1 cellular context compared by ENCODE assay signal in the genomic region with DNA sequence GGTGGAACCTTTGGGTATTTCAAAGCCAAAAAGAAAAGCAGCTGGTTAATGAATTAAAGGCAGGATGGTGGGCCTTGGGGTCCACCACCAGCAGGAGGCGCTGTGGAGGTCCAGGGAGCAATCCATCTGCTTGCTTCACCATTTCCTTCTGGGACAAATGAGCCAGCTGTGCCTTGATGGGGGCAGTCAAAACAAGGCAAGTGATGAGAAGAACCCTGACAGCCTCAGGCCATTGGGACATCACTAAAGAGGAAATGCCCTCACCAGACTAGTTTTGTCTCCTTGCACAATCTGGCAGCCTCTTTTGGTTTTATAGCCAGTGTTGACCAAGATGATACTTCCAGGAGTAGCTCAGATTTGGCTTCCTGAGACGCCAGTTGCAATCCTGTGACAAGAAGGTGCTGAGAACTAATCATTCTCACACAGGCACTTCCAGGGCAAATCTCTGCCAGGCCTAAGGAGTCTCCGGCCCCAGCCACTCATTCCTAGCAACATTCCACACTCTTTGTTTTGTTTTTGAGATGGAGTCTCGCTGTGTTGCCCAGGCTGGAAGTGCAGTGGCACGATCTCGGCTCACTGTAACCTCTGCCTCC.
TF ChIP-seq lines count a peak whose summit lies in the region.

No MANE protein-coding gene starts in this region.

TF ChIP-seq in K562, 482 proteins besides CTCF, POLR2A, EP300 and RAD21 (continued from another document and continues in another):
- TF ChIP-seq, protein P1, sequence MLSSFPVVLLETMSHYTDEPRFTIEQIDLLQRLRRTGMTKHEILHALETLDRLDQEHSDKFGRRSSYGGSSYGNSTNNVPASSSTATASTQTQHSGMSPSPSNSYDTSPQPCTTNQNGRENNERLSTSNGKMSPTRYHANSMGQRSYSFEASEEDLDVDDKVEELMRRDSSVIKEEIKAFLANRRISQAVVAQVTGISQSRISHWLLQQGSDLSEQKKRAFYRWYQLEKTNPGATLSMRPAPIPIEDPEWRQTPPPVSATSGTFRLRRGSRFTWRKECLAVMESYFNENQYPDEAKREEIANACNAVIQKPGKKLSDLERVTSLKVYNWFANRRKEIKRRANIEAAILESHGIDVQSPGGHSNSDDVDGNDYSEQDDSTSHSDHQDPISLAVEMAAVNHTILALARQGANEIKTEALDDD (IDR thresholded peaks at IDR 0.05) = peak; percentile 74; the same call in 1 of the 2 replicates
- TF ChIP-seq HSF4 (CRISPR knock-in tag; IDR thresholded peaks at IDR 0.05; ENCODE audit: borderline replicate concordance) = no peak
- TF ChIP-seq MECOM (CRISPR knock-in tag; IDR thresholded peaks at IDR 0.05) = no peak
- TF ChIP-seq YY1 (IDR thresholded peaks at IDR 0.05; ENCODE audit: borderline replicate concordance in 1 of 3, control insufficient read depth in 1 of 3, extremely low read depth in 1 of 3, insufficient read depth in 3 of 3, insufficient read length in 1 of 3, insufficient replicate concordance in 2 of 3, low read depth in 1 of 3, low read length in 2 of 3) = peak in 2 of 3 experiments; percentile 20 to 47
- TF ChIP-seq, protein P2, sequence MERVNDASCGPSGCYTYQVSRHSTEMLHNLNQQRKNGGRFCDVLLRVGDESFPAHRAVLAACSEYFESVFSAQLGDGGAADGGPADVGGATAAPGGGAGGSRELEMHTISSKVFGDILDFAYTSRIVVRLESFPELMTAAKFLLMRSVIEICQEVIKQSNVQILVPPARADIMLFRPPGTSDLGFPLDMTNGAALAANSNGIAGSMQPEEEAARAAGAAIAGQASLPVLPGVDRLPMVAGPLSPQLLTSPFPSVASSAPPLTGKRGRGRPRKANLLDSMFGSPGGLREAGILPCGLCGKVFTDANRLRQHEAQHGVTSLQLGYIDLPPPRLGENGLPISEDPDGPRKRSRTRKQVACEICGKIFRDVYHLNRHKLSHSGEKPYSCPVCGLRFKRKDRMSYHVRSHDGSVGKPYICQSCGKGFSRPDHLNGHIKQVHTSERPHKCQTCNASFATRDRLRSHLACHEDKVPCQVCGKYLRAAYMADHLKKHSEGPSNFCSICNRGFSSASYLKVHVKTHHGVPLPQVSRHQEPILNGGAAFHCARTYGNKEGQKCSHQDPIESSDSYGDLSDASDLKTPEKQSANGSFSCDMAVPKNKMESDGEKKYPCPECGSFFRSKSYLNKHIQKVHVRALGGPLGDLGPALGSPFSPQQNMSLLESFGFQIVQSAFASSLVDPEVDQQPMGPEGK (CRISPR knock-in tag; IDR thresholded peaks at IDR 0.05; ENCODE audit: borderline replicate concordance) = no peak
- peak in 1 of 2 experiments; percentile 33; a peak in 1 of 4 replicates for TF ChIP-seq RCOR1 (IDR thresholded peaks at IDR 0.05; ENCODE audit: borderline replicate concordance in 1 of 2, low read depth in 2 of 2, low read length in 2 of 2)
- TF ChIP-seq MYNN (IDR thresholded peaks at IDR 0.05) = no peak
- no peak for TF ChIP-seq MYNN (CRISPR knock-in tag; IDR thresholded peaks at IDR 0.05)
- no peak for TF ChIP-seq ZNF77 (CRISPR knock-in tag; IDR thresholded peaks at IDR 0.05)
- TF ChIP-seq CREBBP (IDR thresholded peaks at IDR 0.05; ENCODE audit: low read depth, low read length) = no peak
- no peak for TF ChIP-seq FIP1L1 (IDR thresholded peaks at IDR 0.05; ENCODE audit: low read depth, low read length, poor library complexity, severe bottlenecking)
- no peak for TF ChIP-seq SETDB1 (IDR thresholded peaks at IDR 0.05; ENCODE audit: low read length)
- TF ChIP-seq, protein P3, sequence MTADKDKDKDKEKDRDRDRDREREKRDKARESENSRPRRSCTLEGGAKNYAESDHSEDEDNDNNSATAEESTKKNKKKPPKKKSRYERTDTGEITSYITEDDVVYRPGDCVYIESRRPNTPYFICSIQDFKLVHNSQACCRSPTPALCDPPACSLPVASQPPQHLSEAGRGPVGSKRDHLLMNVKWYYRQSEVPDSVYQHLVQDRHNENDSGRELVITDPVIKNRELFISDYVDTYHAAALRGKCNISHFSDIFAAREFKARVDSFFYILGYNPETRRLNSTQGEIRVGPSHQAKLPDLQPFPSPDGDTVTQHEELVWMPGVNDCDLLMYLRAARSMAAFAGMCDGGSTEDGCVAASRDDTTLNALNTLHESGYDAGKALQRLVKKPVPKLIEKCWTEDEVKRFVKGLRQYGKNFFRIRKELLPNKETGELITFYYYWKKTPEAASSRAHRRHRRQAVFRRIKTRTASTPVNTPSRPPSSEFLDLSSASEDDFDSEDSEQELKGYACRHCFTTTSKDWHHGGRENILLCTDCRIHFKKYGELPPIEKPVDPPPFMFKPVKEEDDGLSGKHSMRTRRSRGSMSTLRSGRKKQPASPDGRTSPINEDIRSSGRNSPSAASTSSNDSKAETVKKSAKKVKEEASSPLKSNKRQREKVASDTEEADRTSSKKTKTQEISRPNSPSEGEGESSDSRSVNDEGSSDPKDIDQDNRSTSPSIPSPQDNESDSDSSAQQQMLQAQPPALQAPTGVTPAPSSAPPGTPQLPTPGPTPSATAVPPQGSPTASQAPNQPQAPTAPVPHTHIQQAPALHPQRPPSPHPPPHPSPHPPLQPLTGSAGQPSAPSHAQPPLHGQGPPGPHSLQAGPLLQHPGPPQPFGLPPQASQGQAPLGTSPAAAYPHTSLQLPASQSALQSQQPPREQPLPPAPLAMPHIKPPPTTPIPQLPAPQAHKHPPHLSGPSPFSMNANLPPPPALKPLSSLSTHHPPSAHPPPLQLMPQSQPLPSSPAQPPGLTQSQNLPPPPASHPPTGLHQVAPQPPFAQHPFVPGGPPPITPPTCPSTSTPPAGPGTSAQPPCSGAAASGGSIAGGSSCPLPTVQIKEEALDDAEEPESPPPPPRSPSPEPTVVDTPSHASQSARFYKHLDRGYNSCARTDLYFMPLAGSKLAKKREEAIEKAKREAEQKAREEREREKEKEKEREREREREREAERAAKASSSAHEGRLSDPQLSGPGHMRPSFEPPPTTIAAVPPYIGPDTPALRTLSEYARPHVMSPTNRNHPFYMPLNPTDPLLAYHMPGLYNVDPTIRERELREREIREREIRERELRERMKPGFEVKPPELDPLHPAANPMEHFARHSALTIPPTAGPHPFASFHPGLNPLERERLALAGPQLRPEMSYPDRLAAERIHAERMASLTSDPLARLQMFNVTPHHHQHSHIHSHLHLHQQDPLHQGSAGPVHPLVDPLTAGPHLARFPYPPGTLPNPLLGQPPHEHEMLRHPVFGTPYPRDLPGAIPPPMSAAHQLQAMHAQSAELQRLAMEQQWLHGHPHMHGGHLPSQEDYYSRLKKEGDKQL (CRISPR knock-in tag; IDR thresholded peaks at IDR 0.05; ENCODE audit: borderline replicate concordance) = no peak
- TF ChIP-seq ZNF224 (CRISPR knock-in tag; IDR thresholded peaks at IDR 0.05) = no peak
- no peak for TF ChIP-seq BRD4 (IDR thresholded peaks at IDR 0.05)
- TF ChIP-seq RHOXF2B (CRISPR knock-in tag; conservative IDR thresholded peaks at IDR 0.05) = no peak
- TF ChIP-seq EHMT2 (IDR thresholded peaks at IDR 0.05) = peak; percentile 22; the same call in 1 of the 2 replicates
- peak; percentile 53; the same call in 1 of the 2 replicates for TF ChIP-seq KLF16 (IDR thresholded peaks at IDR 0.05)
- no peak for TF ChIP-seq EGR1 (conservative IDR thresholded peaks at IDR 0.05)
- TF ChIP-seq, protein P4, sequence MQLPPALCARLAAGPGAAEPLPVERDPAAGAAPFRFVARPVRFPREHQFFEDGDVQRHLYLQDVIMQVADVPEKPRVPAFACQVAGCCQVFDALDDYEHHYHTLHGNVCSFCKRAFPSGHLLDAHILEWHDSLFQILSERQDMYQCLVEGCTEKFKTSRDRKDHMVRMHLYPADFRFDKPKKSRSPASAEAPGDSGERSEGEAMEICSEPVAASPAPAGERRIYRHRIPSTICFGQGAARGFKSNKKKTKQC (CRISPR knock-in tag; IDR thresholded peaks at IDR 0.05) = no peak
- no peak for TF ChIP-seq ELF4 (CRISPR knock-in tag; IDR thresholded peaks at IDR 0.05)
- TF ChIP-seq, protein P5, sequence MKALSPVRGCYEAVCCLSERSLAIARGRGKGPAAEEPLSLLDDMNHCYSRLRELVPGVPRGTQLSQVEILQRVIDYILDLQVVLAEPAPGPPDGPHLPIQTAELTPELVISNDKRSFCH (CRISPR knock-in tag; IDR thresholded peaks at IDR 0.05) = no peak
- TF ChIP-seq, protein P5 (tag; IDR thresholded peaks at IDR 0.05) = peak; percentile 32; the same call in 1 of the 2 replicates
- no peak for TF ChIP-seq RBM15 (IDR thresholded peaks at IDR 0.05; ENCODE audit: insufficient read depth, low read length)
- peak; percentile 0 for TF ChIP-seq ZFP36 (IDR thresholded peaks at IDR 0.05; ENCODE audit: low read depth, low read length, partially characterized antibody)
- TF ChIP-seq ATF7 (IDR thresholded peaks at IDR 0.05) = 0 out of 2 replicates have a peak, but pooled peaks have one; percentile 29
- peak; percentile 52; the same call in 1 of the 2 replicates for TF ChIP-seq CBX1 (IDR thresholded peaks at IDR 0.05; ENCODE audit: low read depth)
- no peak for TF ChIP-seq PTTG1 (tag; IDR thresholded peaks at IDR 0.05; ENCODE audit: low read depth)
- no peak for TF ChIP-seq KDM1A (IDR thresholded peaks at IDR 0.05)
- no peak for TF ChIP-seq KAT2B (IDR thresholded peaks at IDR 0.05; ENCODE audit: low read depth, low read length)
- TF ChIP-seq PCBP2 (IDR thresholded peaks at IDR 0.05; ENCODE audit: low read depth, low read length, poor library complexity, severe bottlenecking) = no peak
- TF ChIP-seq, protein P6, sequence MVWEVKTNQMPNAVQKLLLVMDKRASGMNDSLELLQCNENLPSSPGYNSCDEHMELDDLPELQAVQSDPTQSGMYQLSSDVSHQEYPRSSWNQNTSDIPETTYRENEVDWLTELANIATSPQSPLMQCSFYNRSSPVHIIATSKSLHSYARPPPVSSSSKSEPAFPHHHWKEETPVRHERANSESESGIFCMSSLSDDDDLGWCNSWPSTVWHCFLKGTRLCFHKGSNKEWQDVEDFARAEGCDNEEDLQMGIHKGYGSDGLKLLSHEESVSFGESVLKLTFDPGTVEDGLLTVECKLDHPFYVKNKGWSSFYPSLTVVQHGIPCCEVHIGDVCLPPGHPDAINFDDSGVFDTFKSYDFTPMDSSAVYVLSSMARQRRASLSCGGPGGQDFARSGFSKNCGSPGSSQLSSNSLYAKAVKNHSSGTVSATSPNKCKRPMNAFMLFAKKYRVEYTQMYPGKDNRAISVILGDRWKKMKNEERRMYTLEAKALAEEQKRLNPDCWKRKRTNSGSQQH (CRISPR knock-in tag; IDR thresholded peaks at IDR 0.05) = no peak
- no peak for TF ChIP-seq MCM3 (IDR thresholded peaks at IDR 0.05)
- TF ChIP-seq MBD2 (IDR thresholded peaks at IDR 0.05; ENCODE audit: borderline replicate concordance, low read depth) = no peak
- TF ChIP-seq ZNF75A (CRISPR knock-in tag; IDR thresholded peaks at IDR 0.05) = no peak
- TF ChIP-seq TCF3 (CRISPR knock-in tag; IDR thresholded peaks at IDR 0.05) = no peak
- TF ChIP-seq HOXB6 (CRISPR knock-in tag; IDR thresholded peaks at IDR 0.05; ENCODE audit: borderline replicate concordance) = no peak
- peak; percentile 87 for TF ChIP-seq SMC3 (conservative IDR thresholded peaks at IDR 0.05; ENCODE audit: insufficient read depth, low read depth, low read length)
- TF ChIP-seq, protein P7, sequence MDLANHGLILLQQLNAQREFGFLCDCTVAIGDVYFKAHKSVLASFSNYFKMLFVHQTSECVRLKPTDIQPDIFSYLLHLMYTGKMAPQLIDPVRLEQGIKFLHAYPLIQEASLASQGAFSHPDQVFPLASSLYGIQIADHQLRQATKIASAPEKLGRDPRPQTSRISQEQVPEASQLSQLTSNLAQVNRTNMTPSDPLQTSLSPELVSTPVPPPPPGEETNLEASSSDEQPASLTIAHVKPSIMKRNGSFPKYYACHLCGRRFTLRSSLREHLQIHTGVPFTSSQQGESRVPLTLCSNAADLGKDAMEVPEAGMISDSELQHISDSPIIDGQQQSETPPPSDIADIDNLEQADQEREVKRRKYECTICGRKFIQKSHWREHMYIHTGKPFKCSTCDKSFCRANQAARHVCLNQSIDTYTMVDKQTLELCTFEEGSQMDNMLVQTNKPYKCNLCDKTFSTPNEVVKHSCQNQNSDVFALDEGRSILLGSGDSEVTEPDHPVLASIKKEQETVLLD (IDR thresholded peaks at IDR 0.05) = no peak
- TF ChIP-seq ZNF764 (CRISPR knock-in tag; IDR thresholded peaks at IDR 0.05; ENCODE audit: low read depth) = peak; percentile 86
- TF ChIP-seq TCF7L2 (IDR thresholded peaks at IDR 0.05; ENCODE audit: low read depth, low read length) = no peak
- TF ChIP-seq FOXK2 (conservative IDR thresholded peaks at IDR 0.05 in 1 of 2, IDR thresholded peaks at IDR 0.05 in 1 of 2; ENCODE audit: low read depth in 2 of 2) = no peak
- TF ChIP-seq ZNF79 (CRISPR knock-in tag; IDR thresholded peaks at IDR 0.05; ENCODE audit: low read depth) = no peak
- TF ChIP-seq, protein P8, sequence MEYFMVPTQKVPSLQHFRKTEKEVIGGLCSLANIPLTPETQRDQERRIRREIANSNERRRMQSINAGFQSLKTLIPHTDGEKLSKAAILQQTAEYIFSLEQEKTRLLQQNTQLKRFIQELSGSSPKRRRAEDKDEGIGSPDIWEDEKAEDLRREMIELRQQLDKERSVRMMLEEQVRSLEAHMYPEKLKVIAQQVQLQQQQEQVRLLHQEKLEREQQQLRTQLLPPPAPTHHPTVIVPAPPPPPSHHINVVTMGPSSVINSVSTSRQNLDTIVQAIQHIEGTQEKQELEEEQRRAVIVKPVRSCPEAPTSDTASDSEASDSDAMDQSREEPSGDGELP (CRISPR knock-in tag; IDR thresholded peaks at IDR 0.05; ENCODE audit: borderline replicate concordance) = peak; percentile 88
